In the genomic region with DNA sequence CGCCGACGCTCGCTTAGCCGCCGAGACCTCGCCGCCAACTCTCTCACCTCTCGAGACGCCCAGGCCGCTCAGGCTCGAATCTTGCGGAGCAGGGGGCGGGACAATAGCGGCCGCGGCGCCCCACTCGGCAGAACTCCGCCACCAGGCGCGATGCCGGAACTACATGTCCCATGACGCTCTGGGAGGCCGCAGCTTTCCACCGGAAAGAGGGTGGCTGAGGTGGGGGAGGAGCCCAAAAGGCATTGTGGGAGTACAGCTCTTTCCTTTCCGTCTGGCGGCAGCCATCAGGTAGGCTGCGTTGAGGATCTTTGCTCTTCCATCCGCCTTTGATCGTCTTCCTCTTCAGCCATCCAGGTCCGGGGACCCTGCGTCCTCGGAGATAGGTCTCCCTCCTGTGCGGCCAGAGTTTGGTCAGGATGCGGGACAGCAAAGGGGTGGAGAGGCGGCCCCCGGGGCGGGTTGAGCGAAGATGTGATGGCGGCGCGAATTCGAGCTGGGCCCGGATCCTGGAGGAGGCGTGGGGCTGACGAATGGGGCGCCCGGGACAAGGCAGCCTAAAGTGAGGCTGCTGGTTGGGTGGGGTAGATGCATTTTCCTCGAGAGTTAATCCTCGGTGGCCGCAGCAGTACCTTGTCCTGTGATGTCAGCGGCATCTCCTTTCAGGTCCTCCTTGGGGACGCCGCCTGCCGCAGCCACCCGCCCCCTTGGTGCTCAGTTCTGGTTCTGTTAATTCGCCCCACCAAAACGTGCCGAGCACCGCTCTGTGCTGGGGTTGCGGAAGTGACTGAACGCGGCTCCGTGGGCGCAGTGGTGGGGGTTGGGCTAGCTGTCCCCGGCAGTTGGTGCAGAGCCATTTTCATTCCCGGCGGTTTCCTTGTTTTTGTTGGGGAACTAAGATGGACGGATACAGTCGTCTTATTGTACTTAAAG, we compare ENCODE assay signal across 1 cellular context.
A peak's percentile ranks its signal among the peaks of the same experiment; 100 is the strongest.
TF ChIP-seq lines count a peak whose summit lies in the region.

A gene (minus strand): TSS at position 105 of the 930 bp plus-strand sequence. CDS start 6,086 bp downstream, outside the sequence.
A gene (plus strand): TSS at position 247 of the 930 bp plus-strand sequence. CDS start 728 bp downstream, outside the sequence.

TF ChIP-seq in HepG2, 621 proteins besides CTCF, POLR2A, EP300 and RAD21 (continued from another document and continues in another):
- TF ChIP-seq, protein P1, sequence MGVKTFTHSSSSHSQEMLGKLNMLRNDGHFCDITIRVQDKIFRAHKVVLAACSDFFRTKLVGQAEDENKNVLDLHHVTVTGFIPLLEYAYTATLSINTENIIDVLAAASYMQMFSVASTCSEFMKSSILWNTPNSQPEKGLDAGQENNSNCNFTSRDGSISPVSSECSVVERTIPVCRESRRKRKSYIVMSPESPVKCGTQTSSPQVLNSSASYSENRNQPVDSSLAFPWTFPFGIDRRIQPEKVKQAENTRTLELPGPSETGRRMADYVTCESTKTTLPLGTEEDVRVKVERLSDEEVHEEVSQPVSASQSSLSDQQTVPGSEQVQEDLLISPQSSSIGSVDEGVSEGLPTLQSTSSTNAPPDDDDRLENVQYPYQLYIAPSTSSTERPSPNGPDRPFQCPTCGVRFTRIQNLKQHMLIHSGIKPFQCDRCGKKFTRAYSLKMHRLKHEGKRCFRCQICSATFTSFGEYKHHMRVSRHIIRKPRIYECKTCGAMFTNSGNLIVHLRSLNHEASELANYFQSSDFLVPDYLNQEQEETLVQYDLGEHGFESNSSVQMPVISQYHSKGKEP (CRISPR knock-in tag; IDR thresholded peaks at IDR 0.05) = peak; percentile 32; the same call in 1 of the 2 replicates
- TF ChIP-seq YEATS2 (CRISPR knock-in tag; IDR thresholded peaks at IDR 0.05; ENCODE audit: borderline replicate concordance) (peak; percentile 99), GZF1 (CRISPR knock-in tag; IDR thresholded peaks at IDR 0.05) (peak; percentile 24; the same call in 1 of the 2 replicates), GFI1 (CRISPR knock-in tag; IDR thresholded peaks at IDR 0.05; ENCODE audit: borderline replicate concordance) (peak; percentile 60; the same call in 1 of the 2 replicates), ZNF672 (CRISPR knock-in tag; IDR thresholded peaks at IDR 0.05) (peak; percentile 67; the same call in 1 of the 2 replicates), MEF2D (CRISPR knock-in tag; IDR thresholded peaks at IDR 0.05) (peak; percentile 73), TARDBP (CRISPR knock-in tag; IDR thresholded peaks at IDR 0.05) (peak; percentile 89), SOX6 (IDR thresholded peaks at IDR 0.05) (no peak), SOX6 (CRISPR knock-in tag; IDR thresholded peaks at IDR 0.05) (peak; percentile 66; the same call in 1 of the 2 replicates), ZNF678 (CRISPR knock-in tag; IDR thresholded peaks at IDR 0.05) (peak; percentile 15; the same call in 1 of the 2 replicates), CBX2 (IDR thresholded peaks at IDR 0.05; ENCODE audit: low read depth, low read length) (no peak), CBX2 (CRISPR knock-in tag; IDR thresholded peaks at IDR 0.05; ENCODE audit: low read depth) (peak; percentile 77; the same call in 1 of the 2 replicates), ISX (CRISPR knock-in tag; conservative IDR thresholded peaks at IDR 0.05) (0 out of 2 replicates have a peak, but pooled peaks have one; percentile 72), HMGA1 (CRISPR knock-in tag; conservative IDR thresholded peaks at IDR 0.05) (no peak), ZNF616 (CRISPR knock-in tag; IDR thresholded peaks at IDR 0.05; ENCODE audit: low read depth) (no peak; the same call in 1 of the 2 replicates), MED1 (CRISPR knock-in tag; IDR thresholded peaks at IDR 0.05) (peak; percentile 73; the same call in 1 of the 2 replicates), ZNF883 (CRISPR knock-in tag; IDR thresholded peaks at IDR 0.05; ENCODE audit: not compliant biosample characterization) (peak; percentile 65), RBM39 (IDR thresholded peaks at IDR 0.05; ENCODE audit: low read depth, low read length, poor library complexity, severe bottlenecking) (peak; percentile 95), GATA4 (IDR thresholded peaks at IDR 0.05; ENCODE audit: borderline replicate concordance, low read depth) (peak; percentile 72), ZNF235 (CRISPR knock-in tag; IDR thresholded peaks at IDR 0.05; ENCODE audit: borderline replicate concordance) (peak; percentile 56; the same call in 1 of the 2 replicates)
- TF ChIP-seq, protein P2, sequence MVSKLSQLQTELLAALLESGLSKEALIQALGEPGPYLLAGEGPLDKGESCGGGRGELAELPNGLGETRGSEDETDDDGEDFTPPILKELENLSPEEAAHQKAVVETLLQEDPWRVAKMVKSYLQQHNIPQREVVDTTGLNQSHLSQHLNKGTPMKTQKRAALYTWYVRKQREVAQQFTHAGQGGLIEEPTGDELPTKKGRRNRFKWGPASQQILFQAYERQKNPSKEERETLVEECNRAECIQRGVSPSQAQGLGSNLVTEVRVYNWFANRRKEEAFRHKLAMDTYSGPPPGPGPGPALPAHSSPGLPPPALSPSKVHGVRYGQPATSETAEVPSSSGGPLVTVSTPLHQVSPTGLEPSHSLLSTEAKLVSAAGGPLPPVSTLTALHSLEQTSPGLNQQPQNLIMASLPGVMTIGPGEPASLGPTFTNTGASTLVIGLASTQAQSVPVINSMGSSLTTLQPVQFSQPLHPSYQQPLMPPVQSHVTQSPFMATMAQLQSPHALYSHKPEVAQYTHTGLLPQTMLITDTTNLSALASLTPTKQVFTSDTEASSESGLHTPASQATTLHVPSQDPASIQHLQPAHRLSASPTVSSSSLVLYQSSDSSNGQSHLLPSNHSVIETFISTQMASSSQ (IDR thresholded peaks at IDR 0.05; ENCODE audit: low read depth) = no peak
- TF ChIP-seq, protein P2 (CRISPR knock-in tag; IDR thresholded peaks at IDR 0.05; ENCODE audit: borderline replicate concordance) = peak; percentile 74; the same call in 1 of the 2 replicates
- TF ChIP-seq, protein P3, sequence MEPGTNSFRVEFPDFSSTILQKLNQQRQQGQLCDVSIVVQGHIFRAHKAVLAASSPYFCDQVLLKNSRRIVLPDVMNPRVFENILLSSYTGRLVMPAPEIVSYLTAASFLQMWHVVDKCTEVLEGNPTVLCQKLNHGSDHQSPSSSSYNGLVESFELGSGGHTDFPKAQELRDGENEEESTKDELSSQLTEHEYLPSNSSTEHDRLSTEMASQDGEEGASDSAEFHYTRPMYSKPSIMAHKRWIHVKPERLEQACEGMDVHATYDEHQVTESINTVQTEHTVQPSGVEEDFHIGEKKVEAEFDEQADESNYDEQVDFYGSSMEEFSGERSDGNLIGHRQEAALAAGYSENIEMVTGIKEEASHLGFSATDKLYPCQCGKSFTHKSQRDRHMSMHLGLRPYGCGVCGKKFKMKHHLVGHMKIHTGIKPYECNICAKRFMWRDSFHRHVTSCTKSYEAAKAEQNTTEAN (CRISPR knock-in tag; conservative IDR thresholded peaks at IDR 0.05) = no peak
- TF ChIP-seq, protein P4, sequence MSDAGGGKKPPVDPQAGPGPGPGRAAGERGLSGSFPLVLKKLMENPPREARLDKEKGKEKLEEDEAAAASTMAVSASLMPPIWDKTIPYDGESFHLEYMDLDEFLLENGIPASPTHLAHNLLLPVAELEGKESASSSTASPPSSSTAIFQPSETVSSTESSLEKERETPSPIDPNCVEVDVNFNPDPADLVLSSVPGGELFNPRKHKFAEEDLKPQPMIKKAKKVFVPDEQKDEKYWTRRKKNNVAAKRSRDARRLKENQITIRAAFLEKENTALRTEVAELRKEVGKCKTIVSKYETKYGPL (CRISPR knock-in tag; IDR thresholded peaks at IDR 0.05) = no peak; the same call in 1 of the 2 replicates
- TF ChIP-seq, protein P5, sequence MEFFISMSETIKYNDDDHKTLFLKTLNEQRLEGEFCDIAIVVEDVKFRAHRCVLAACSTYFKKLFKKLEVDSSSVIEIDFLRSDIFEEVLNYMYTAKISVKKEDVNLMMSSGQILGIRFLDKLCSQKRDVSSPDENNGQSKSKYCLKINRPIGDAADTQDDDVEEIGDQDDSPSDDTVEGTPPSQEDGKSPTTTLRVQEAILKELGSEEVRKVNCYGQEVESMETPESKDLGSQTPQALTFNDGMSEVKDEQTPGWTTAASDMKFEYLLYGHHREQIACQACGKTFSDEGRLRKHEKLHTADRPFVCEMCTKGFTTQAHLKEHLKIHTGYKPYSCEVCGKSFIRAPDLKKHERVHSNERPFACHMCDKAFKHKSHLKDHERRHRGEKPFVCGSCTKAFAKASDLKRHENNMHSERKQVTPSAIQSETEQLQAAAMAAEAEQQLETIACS (CRISPR knock-in tag; IDR thresholded peaks at IDR 0.05) = no peak
- TF ChIP-seq, protein P6, sequence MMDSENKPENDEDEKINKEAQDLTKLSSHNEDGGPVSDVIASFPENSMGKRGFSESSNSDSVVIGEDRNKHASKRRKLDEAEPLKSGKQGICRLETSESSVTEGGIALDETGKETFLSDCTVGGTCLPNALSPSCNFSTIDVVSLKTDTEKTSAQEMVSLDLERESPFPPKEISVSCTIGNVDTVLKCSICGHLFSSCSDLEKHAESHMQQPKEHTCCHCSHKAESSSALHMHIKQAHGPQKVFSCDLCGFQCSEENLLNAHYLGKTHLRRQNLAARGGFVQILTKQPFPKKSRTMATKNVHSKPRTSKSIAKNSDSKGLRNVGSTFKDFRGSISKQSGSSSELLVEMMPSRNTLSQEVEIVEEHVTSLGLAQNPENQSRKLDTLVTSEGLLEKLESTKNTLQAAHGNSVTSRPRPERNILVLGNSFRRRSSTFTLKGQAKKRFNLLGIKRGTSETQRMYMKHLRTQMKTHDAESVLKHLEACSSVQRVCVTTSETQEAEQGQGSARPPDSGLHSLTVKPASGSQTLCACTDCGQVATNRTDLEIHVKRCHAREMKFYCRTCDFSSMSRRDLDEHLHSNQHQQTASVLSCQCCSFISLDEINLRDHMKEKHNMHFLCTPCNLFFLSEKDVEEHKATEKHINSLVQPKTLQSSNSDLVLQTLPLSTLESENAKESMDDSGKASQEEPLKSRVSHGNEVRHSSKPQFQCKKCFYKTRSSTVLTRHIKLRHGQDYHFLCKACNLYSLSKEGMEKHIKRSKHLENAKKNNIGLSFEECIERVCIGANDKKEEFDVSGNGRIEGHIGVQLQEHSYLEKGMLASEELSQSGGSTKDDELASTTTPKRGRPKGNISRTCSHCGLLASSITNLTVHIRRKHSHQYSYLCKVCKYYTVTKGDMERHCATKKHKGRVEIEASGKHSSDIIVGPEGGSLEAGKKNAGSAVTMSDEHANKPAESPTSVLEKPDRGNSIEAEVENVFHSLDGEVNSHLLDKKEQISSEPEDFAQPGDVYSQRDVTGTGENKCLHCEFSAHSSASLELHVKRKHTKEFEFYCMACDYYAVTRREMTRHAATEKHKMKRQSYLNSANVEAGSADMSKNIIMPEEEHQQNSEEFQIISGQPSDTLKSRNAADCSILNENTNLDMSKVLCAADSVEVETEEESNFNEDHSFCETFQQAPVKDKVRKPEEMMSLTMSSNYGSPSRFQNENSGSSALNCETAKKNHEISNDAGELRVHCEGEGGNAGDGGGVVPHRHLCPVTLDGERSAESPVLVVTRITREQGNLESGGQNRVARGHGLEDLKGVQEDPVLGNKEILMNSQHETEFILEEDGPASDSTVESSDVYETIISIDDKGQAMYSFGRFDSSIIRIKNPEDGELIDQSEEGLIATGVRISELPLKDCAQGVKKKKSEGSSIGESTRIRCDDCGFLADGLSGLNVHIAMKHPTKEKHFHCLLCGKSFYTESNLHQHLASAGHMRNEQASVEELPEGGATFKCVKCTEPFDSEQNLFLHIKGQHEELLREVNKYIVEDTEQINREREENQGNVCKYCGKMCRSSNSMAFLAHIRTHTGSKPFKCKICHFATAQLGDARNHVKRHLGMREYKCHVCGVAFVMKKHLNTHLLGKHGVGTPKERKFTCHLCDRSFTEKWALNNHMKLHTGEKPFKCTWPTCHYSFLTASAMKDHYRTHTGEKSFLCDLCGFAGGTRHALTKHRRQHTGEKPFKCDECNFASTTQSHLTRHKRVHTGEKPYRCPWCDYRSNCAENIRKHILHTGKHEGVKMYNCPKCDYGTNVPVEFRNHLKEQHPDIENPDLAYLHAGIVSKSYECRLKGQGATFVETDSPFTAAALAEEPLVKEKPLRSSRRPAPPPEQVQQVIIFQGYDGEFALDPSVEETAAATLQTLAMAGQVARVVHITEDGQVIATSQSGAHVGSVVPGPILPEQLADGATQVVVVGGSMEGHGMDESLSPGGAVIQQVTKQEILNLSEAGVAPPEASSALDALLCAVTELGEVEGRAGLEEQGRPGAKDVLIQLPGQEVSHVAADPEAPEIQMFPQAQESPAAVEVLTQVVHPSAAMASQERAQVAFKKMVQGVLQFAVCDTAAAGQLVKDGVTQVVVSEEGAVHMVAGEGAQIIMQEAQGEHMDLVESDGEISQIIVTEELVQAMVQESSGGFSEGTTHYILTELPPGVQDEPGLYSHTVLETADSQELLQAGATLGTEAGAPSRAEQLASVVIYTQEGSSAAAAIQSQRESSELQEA (CRISPR knock-in tag; IDR thresholded peaks at IDR 0.05; ENCODE audit: not compliant biosample characterization) = peak; percentile 53
- TF ChIP-seq, protein P7, sequence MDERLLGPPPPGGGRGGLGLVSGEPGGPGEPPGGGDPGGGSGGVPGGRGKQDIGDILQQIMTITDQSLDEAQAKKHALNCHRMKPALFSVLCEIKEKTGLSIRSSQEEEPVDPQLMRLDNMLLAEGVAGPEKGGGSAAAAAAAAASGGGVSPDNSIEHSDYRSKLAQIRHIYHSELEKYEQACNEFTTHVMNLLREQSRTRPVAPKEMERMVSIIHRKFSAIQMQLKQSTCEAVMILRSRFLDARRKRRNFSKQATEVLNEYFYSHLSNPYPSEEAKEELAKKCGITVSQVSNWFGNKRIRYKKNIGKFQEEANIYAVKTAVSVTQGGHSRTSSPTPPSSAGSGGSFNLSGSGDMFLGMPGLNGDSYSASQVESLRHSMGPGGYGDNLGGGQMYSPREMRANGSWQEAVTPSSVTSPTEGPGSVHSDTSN (CRISPR knock-in tag; IDR thresholded peaks at IDR 0.05) = no peak
- TF ChIP-seq, protein P8, sequence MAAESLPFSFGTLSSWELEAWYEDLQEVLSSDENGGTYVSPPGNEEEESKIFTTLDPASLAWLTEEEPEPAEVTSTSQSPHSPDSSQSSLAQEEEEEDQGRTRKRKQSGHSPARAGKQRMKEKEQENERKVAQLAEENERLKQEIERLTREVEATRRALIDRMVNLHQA (CRISPR knock-in tag; IDR thresholded peaks at IDR 0.05) = no peak
- TF ChIP-seq, protein P9, sequence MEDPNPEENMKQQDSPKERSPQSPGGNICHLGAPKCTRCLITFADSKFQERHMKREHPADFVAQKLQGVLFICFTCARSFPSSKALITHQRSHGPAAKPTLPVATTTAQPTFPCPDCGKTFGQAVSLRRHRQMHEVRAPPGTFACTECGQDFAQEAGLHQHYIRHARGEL (CRISPR knock-in tag; IDR thresholded peaks at IDR 0.05) = peak; percentile 20; the same call in 1 of the 2 replicates
